24 cellular contexts compared by ENCODE assay signal in genomic region chr10:65415318-65415717, GRCh38.
A peak's percentile ranks its signal among the peaks of the same experiment; 100 is the strongest.
DNase-seq lines count a peak whose midpoint lies in the region; ATAC-seq, FAIRE-seq and TF ChIP-seq lines count a peak whose summit lies in the region.
"Had no signal": no experiment of that assay in that cellular context is flagged by ENCODE, and none has a peak within 500 bp of the region (broad histone marks: within the 10 kb centered on the region; RNA-seq: fewer than 3 reads in every experiment).

No MANE protein-coding gene starts in this region.

- TF ChIP-seq POLR2A in H54 (IDR thresholded peaks at IDR 0.05; ENCODE audit: low read depth, low read length) (no peak), thyroid gland (IDR thresholded peaks at IDR 0.05) (no peak)

- H3K4me1 ChIP-seq in mucosa of descending colon (ENCODE audit: low read depth), result no peaks in the 10 kb centered on the region
- H3K4me1 ChIP-seq in thyroid gland, result no peaks in the 10 kb centered on the region
- H3K4me1 ChIP-seq: BE2C; BLaER1 treated with 17β-estradiol and CSF1 and Interleukin-3, amounts not matched to agents 10 nM and 100 nM; HAP-1 had no signal

- H3K4me3 ChIP-seq in bronchial epithelial cell (ENCODE audit: low read depth, low read length) (no peak overlapping the region), mucosa of descending colon (no peak overlapping the region), foreskin fibroblast (ENCODE audit: low read depth in 1 of 2, low read length in 2 of 2) (no peak overlapping the region), thyroid gland (replicated peaks in 1 of 3) (no peak overlapping the region)
- H3K4me3 ChIP-seq: A549; BLaER1 treated with 17β-estradiol and CSF1 and Interleukin-3, amounts not matched to agents 10 nM and 100 nM; GM12878; GM23338; HAP-1 had no signal

- no peak for DNase-seq in H54 (ENCODE audit: insufficient read length, low spot score)
- DNase-seq in bronchial epithelial cell (ENCODE audit: low read depth), result peak; percentile 17
- DNase-seq in mucosa of descending colon, result peak in 1 of 3 donors; percentile 3
- DNase-seq in urothelium cell line (ENCODE audit: low spot score), result no peak
- DNase-seq in foreskin fibroblast, result no peak
- no peak for DNase-seq in NCI-H2196 treated with DMSO at 0.1 percent for 48 hours (lab: John Stamatoyannopoulos, UW; ENCODE audit: unreplicated experiment)
- no peak for DNase-seq in thyroid gland
- DNase-seq: 8988T; ACHN; AML-193; BE2C; CD4-positive, alpha-beta T cell; CD8-positive, alpha-beta memory T cell; DMS 273 treated with DMSO at 0.1 percent for 48 hours; DMS79; EL; GDM1; HFFc6 had no signal

- H3K27me3 ChIP-seq in bronchial epithelial cell (ENCODE audit: control insufficient read depth, insufficient read depth, low read length), result no peaks in the 10 kb centered on the region
- no peaks in the 10 kb centered on the region for H3K27me3 ChIP-seq in thyroid gland
- H3K27me3 ChIP-seq: BE2C; BLaER1 treated with 17β-estradiol and CSF1 and Interleukin-3, amounts not matched to agents 10 nM and 100 nM had no signal

- no peak overlapping the region for H3K27ac ChIP-seq in thyroid gland
- H3K27ac ChIP-seq: A549; BLaER1 treated with 17β-estradiol and CSF1 and Interleukin-3, amounts not matched to agents 10 nM and 100 nM had no signal

- no peaks in the 10 kb centered on the region for H3K36me3 ChIP-seq in bronchial epithelial cell (ENCODE audit: control insufficient read depth, insufficient read depth, low read length)
- H3K36me3 ChIP-seq in mucosa of descending colon (ENCODE audit: low read depth), result no peaks in the 10 kb centered on the region
- no peaks in the 10 kb centered on the region for H3K36me3 ChIP-seq in thyroid gland
- H3K36me3 ChIP-seq: BE2C; BLaER1 treated with 17β-estradiol and CSF1 and Interleukin-3, amounts not matched to agents 10 nM and 100 nM; HAP-1 had no signal

- H3K9me3 ChIP-seq in mucosa of descending colon (no peaks in the 10 kb centered on the region), thyroid gland (no peaks in the 10 kb centered on the region)
- H3K9me3 ChIP-seq: BE2C, HAP-1 had no signal

- ATAC-seq in mucosa of descending colon, result peak; percentile 67
- ATAC-seq: A549, GM12878, GM23338 had no signal

- TF ChIP-seq CTCF in bronchial epithelial cell (IDR thresholded peaks at IDR 0.05; ENCODE audit: insufficient read depth, low read length, severe bottlenecking) (no peak), mucosa of descending colon (IDR thresholded peaks at IDR 0.05) (no peak), foreskin fibroblast (IDR thresholded peaks at IDR 0.05; ENCODE audit: low read depth, low read length) (no peak), thyroid gland (IDR thresholded peaks at IDR 0.05) (no peak)

- intact Hi-C loops in mucosa of descending colon (cut with DNase I, micrococcal nuclease) (no loop called here), thyroid gland (cut with DNase I) (no loop called here)

- FAIRE-seq in H54 (lab: Jason Lieb, UNC), result peak; percentile 20
- no peak for FAIRE-seq in bronchial epithelial cell (lab: Jason Lieb, UNC)
- peak; percentile 20 for FAIRE-seq in urothelium cell line (lab: Jason Lieb, UNC)
- FAIRE-seq: A549, D721Med, GM12878 had no signal
